ENCODE assay signal across 8 cellular contexts in genomic region chr13:95191821-95192220, GRCh38.
A peak's percentile ranks its signal among the peaks of the same experiment; 100 is the strongest.
DNase-seq lines count a peak whose midpoint lies in the region; ATAC-seq, FAIRE-seq and TF ChIP-seq lines count a peak whose summit lies in the region.

No MANE protein-coding gene starts in this region.

- DNase-seq in H54 (ENCODE audit: insufficient read length, low spot score) (peak; percentile 76), Kasumi-1 (lab: John Stamatoyannopoulos, UW) (peak; percentile 78 to 84), SK-N-MC (ENCODE audit: low read depth, low spot score) (peak; percentile 18), left cardiac atrium (peak; percentile 77), putamen (ENCODE audit: low spot score) (peak; percentile 48), cortex of kidney (lab: John Stamatoyannopoulos, UW) (no peak)
- peak; percentile 60 to 79 for DNase-seq in activated naive CD4-positive, alpha-beta T cell treated with anti-CD3 and anti-CD28 coated beads, Interleukin-2, amount 50 U/mL, for 72 hours (ENCODE audit: low spot score in 2 of 2)

- H3K4me3 ChIP-seq in SK-N-MC = no peak overlapping the region

- intact Hi-C loops in left cardiac atrium (cut with DNase I) = loop anchor here (2.0 to 10.0 kb wide), 5 partner anchors 190 to 643 kb away; no protein-coding TSS in a partner anchor

- no peak overlapping the region for H3K27ac Mint-ChIP-seq in activated naive CD4-positive, alpha-beta T cell treated with anti-CD3 and anti-CD28 coated beads, Interleukin-2, amount 50 U/mL, for 72 hours

- peak; percentile 93 for TF ChIP-seq CTCF in GM12873 (IDR thresholded peaks at IDR 0.05; ENCODE audit: insufficient read depth, low read depth, low read length, missing control alignments)

- H3K27ac ChIP-seq in SK-N-MC = no peak overlapping the region

- no peak for TF ChIP-seq POLR2A in H54 (IDR thresholded peaks at IDR 0.05; ENCODE audit: low read depth, low read length)

- no peak overlapping the region for H3K9ac ChIP-seq in SK-N-MC (ENCODE audit: insufficient read length)

- no peaks in the 10 kb centered on the region for H3K9me3 ChIP-seq in SK-N-MC (ENCODE audit: low read depth, low read length)

- H3K36me3 Mint-ChIP-seq in activated naive CD4-positive, alpha-beta T cell treated with anti-CD3 and anti-CD28 coated beads, Interleukin-2, amount 50 U/mL, for 72 hours = peaks cover 8 to 12% of the 10 kb centered on the region in 2 donors

- H3K9me3 Mint-ChIP-seq in activated naive CD4-positive, alpha-beta T cell treated with anti-CD3 and anti-CD28 coated beads, Interleukin-2, amount 50 U/mL, for 72 hours = no peaks in the 10 kb centered on the region

- ATAC-seq in activated naive CD4-positive, alpha-beta T cell treated with anti-CD3 and anti-CD28 coated beads, Interleukin-2, amount 50 U/mL, for 72 hours = peak; percentile 84
- ATAC-seq in left cardiac atrium = peak; percentile 87 to 90

- FAIRE-seq in H54 (lab: Jason Lieb, UNC) = peak; percentile 96

- H3K36me3 ChIP-seq in SK-N-MC (ENCODE audit: insufficient read depth, low read length) = peaks cover 5% of the 10 kb centered on the region; the same call in 1 of the 2 replicates
